In genomic region chr19:33334271-33334670, GRCh38 we compare ENCODE assay signal across 30 cellular contexts. TPM values are rescaled to one million over a fixed set of nuclear protein-coding genes. Genes with fewer than 3 reads are reported as not detected.
"Had no signal": no experiment of that assay in that cellular context is flagged by ENCODE, and none has a peak within 500 bp of the region (broad histone marks: within the 10 kb centered on the region; RNA-seq: fewer than 3 reads in every experiment).

No MANE protein-coding gene starts in this region.

- H3K27me3 ChIP-seq: brain microvascular endothelial cell, colonic mucosa had no signal

- FAIRE-seq: astrocyte, bronchial epithelial cell, endometrium, endothelial cell of umbilical vein had no signal

- H3K9me3 ChIP-seq: colonic mucosa, esophagus squamous epithelium had no signal

- H3K4me3 ChIP-seq: colonic mucosa, esophagus squamous epithelium had no signal

- H3K4me3 Mint-ChIP-seq: activated CD4-positive, alpha-beta memory T cell treated with anti-CD3 and anti-CD28 coated beads, Interleukin-2, amount 10 ng/mL, durations not matched to agents 7 days and 5 days; activated CD4-positive, alpha-beta T cell treated with anti-CD3 and anti-CD28 coated beads, Interleukin-2, amount 10 ng/mL, durations not matched to agents 7 days and 5 days; activated naive CD4-positive, alpha-beta T cell treated with anti-CD3 and anti-CD28 coated beads, Interleukin-2, amount 10 ng/mL, durations not matched to agents 7 days and 5 days; activated naive CD8-positive, alpha-beta T cell treated with anti-CD3 and anti-CD28 coated beads, Interleukin-2, amount 10 ng/mL, durations not matched to agents 7 days and 5 days; activated T-cell treated with anti-CD3 and anti-CD28 coated beads, Interleukin-2, amount 50 U/mL, for 24 hours; activated T-cell treated with anti-CD3 and anti-CD28 coated beads, Interleukin-2, amount 50 U/mL, for 72 hours; central memory CD8-positive, alpha-beta T cell; T-helper 17 cell; T-helper 2 cell treated with Interferon-gamma antibody and Interleukin-4, amounts not matched to agents 5 μg/mL and 100 μg/mL, for 36 hours had no signal

- H3K27ac ChIP-seq: brain microvascular endothelial cell, colonic mucosa, epithelial cell of prostate, esophagus squamous epithelium had no signal

- H3K36me3 ChIP-seq: brain microvascular endothelial cell, colonic mucosa, esophagus squamous epithelium had no signal

- H3K27ac Mint-ChIP-seq: activated CD4-positive, alpha-beta memory T cell treated with anti-CD3 and anti-CD28 coated beads, Interleukin-2, amount 10 ng/mL, durations not matched to agents 7 days and 5 days; activated CD4-positive, alpha-beta T cell treated with anti-CD3 and anti-CD28 coated beads, Interleukin-2, amount 10 ng/mL, durations not matched to agents 7 days and 5 days; activated naive CD4-positive, alpha-beta T cell treated with anti-CD3 and anti-CD28 coated beads, Interleukin-2, amount 10 ng/mL, durations not matched to agents 7 days and 5 days; activated naive CD4-positive, alpha-beta T cell treated with anti-CD3 and anti-CD28 coated beads, Interleukin-2, amount 50 U/mL, for 72 hours; activated naive CD8-positive, alpha-beta T cell treated with anti-CD3 and anti-CD28 coated beads, Interleukin-2, amount 10 ng/mL, durations not matched to agents 7 days and 5 days; activated T-cell treated with anti-CD3 and anti-CD28 coated beads, Interleukin-2, amount 50 U/mL, for 24 hours; activated T-cell treated with anti-CD3 and anti-CD28 coated beads, Interleukin-2, amount 50 U/mL, for 72 hours; T-helper 17 cell; T-helper 2 cell treated with Interferon-gamma antibody and Interleukin-4, amounts not matched to agents 5 μg/mL and 100 μg/mL, for 36 hours had no signal

- DNase-seq: activated CD4-positive, alpha-beta memory T cell treated with anti-CD3 and anti-CD28 coated beads, Interleukin-2, amount 10 ng/mL, durations not matched to agents 7 days and 5 days; activated CD4-positive, alpha-beta T cell treated with anti-CD3 and anti-CD28 coated beads for 1 hour; activated CD4-positive, alpha-beta T cell treated with anti-CD3 and anti-CD28 coated beads for 4 hours; activated CD4-positive, alpha-beta T cell treated with anti-CD3 and anti-CD28 coated beads, Interleukin-2, amount 10 ng/mL, durations not matched to agents 7 days and 5 days; activated CD4-positive, alpha-beta T cell treated with anti-CD3 and anti-CD28 coated beads, Interleukin-2, amount 50 U/mL, for 4 hours; activated CD8-positive, alpha-beta memory T cell treated with anti-CD3 and anti-CD28 coated beads, Interleukin-2, amount 50 U/mL, for 48 hours; activated gamma-delta T cell; activated naive CD4-positive, alpha-beta T cell; activated naive CD4-positive, alpha-beta T cell treated with anti-CD3 and anti-CD28 coated beads, Interleukin-2, amount 10 ng/mL, durations not matched to agents 7 days and 5 days; activated naive CD8-positive, alpha-beta T cell treated with anti-CD3 and anti-CD28 coated beads, Interleukin-2, amount 10 ng/mL, durations not matched to agents 7 days and 5 days; activated T-cell treated with anti-CD3 and anti-CD28 coated beads for 4 hours; activated T-cell treated with anti-CD3 and anti-CD28 coated beads, Interleukin-2, amount 50 U/mL, for 24 hours; activated T-cell treated with anti-CD3 and anti-CD28 coated beads, Interleukin-2, amount 50 U/mL, for 72 hours; brain microvascular endothelial cell; colonic mucosa; effector CD8-positive, alpha-beta T cell; esophagus squamous epithelium; foreskin melanocyte; T-helper 1 cell; T-helper 17 cell; T1000 had no signal

- ATAC-seq: activated naive CD4-positive, alpha-beta T cell treated with anti-CD3 and anti-CD28 coated beads, Interleukin-2, amount 50 U/mL, for 72 hours; activated T-cell treated with anti-CD3 and anti-CD28 coated beads, Interleukin-2, amount 50 U/mL, for 72 hours; T-helper 17 cell had no signal

- H3K4me1 Mint-ChIP-seq: activated CD4-positive, alpha-beta memory T cell treated with anti-CD3 and anti-CD28 coated beads, Interleukin-2, amount 10 ng/mL, durations not matched to agents 7 days and 5 days; activated CD4-positive, alpha-beta T cell treated with anti-CD3 and anti-CD28 coated beads, Interleukin-2, amount 10 ng/mL, durations not matched to agents 7 days and 5 days; activated naive CD4-positive, alpha-beta T cell treated with anti-CD3 and anti-CD28 coated beads, Interleukin-2, amount 10 ng/mL, durations not matched to agents 7 days and 5 days; central memory CD8-positive, alpha-beta T cell had no signal

- H3K9me3 Mint-ChIP-seq: activated CD4-positive, alpha-beta memory T cell treated with anti-CD3 and anti-CD28 coated beads, Interleukin-2, amount 10 ng/mL, durations not matched to agents 7 days and 5 days; activated CD4-positive, alpha-beta T cell treated with anti-CD3 and anti-CD28 coated beads, Interleukin-2, amount 10 ng/mL, durations not matched to agents 7 days and 5 days; activated naive CD4-positive, alpha-beta T cell treated with anti-CD3 and anti-CD28 coated beads, Interleukin-2, amount 10 ng/mL, durations not matched to agents 7 days and 5 days; activated naive CD4-positive, alpha-beta T cell treated with anti-CD3 and anti-CD28 coated beads, Interleukin-2, amount 50 U/mL, for 72 hours; activated naive CD8-positive, alpha-beta T cell treated with anti-CD3 and anti-CD28 coated beads, Interleukin-2, amount 10 ng/mL, durations not matched to agents 7 days and 5 days; activated T-cell treated with anti-CD3 and anti-CD28 coated beads, Interleukin-2, amount 50 U/mL, for 24 hours; activated T-cell treated with anti-CD3 and anti-CD28 coated beads, Interleukin-2, amount 50 U/mL, for 72 hours; central memory CD8-positive, alpha-beta T cell; T-helper 2 cell treated with Interferon-gamma antibody and Interleukin-4, amounts not matched to agents 5 μg/mL and 100 μg/mL, for 36 hours had no signal

- H3K4me1 ChIP-seq: colonic mucosa, esophagus squamous epithelium had no signal

- H3K36me3 Mint-ChIP-seq: activated naive CD4-positive, alpha-beta T cell treated with anti-CD3 and anti-CD28 coated beads, Interleukin-2, amount 10 ng/mL, durations not matched to agents 7 days and 5 days; activated naive CD4-positive, alpha-beta T cell treated with anti-CD3 and anti-CD28 coated beads, Interleukin-2, amount 50 U/mL, for 72 hours; activated naive CD8-positive, alpha-beta T cell treated with anti-CD3 and anti-CD28 coated beads, Interleukin-2, amount 10 ng/mL, durations not matched to agents 7 days and 5 days had no signal

RNA-seq across cellular contexts. Expression of gene CEBPA, which starts 31.9 kb away (rescaled TPM):
- total RNA-seq: endothelial cell of umbilical vein had no signal
- polyA plus RNA-seq: fibroblast of lung had no signal
